In the genomic region with DNA sequence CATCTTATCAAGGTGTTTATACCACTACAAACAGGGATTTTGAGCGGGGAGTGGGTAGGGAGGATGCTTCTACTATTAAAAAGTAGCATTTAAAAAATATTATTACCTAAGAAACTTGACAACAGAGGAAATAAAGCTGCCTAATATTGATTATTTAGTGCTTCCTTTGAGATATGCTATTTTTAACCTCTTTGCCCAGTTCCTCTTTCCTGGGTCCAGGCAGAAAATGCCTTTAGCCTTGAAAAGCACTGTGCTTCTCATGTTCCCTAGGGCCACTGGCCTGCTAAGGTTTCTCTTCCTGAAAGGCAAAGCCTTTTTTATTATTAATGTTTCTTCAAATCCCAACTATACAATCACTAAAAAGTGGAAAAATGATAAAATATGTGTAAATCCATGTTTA, we compare ENCODE assay signal across 23 cellular contexts.
"Had no signal": no experiment of that assay in that cellular context is flagged by ENCODE, and none has a peak within 500 bp of the region (broad histone marks: within the 10 kb centered on the region; RNA-seq: fewer than 3 reads in every experiment).

No MANE protein-coding gene starts in this region.

- H3K36me3 Mint-ChIP-seq: memory B cell; mesothelial cell of epicardium; naive thymus-derived CD4-positive, alpha-beta T cell; stimulated activated effector memory CD8-positive, alpha-beta T cell treated with anti-CD3 and anti-CD28 coated beads, Interleukin-12 subunit alpha, Interleukin-12 subunit beta, amount 100 ng/mL, for 72 hours had no signal

- H3K9me3 ChIP-seq: esophagus squamous epithelium, gastroesophageal sphincter, left ventricle myocardium inferior, lower lobe of right lung, neutrophil, psoas muscle, right lobe of liver, tibial artery, upper lobe of left lung, uterus had no signal

- H3K27me3 Mint-ChIP-seq: memory B cell; naive thymus-derived CD4-positive, alpha-beta T cell; stimulated activated naive CD8-positive, alpha-beta T cell treated with anti-CD3 and anti-CD28 coated beads, Interleukin-15, Interleukin-2, amounts not matched to agents 100 ng/mL and 50 ng/mL, for 24 hours had no signal

- FAIRE-seq: kidney had no signal

- H3K4me1 ChIP-seq: esophagus squamous epithelium, gastroesophageal sphincter, left ventricle myocardium inferior, lower lobe of right lung, psoas muscle, right lobe of liver, tibial artery, upper lobe of left lung, uterus had no signal

- H3K79me2 ChIP-seq: hepatocyte had no signal

- H3K27me3 ChIP-seq: esophagus squamous epithelium, gastroesophageal sphincter, hepatocyte, neutrophil, right lobe of liver, tibial artery, upper lobe of left lung, uterus had no signal

- H3K36me3 ChIP-seq: esophagus squamous epithelium, gastroesophageal sphincter, left ventricle myocardium inferior, lower lobe of right lung, neutrophil, right lobe of liver, tibial artery, upper lobe of left lung, uterus had no signal

- H3K4me1 Mint-ChIP-seq: memory B cell; mesothelial cell of epicardium; naive thymus-derived CD4-positive, alpha-beta T cell; stimulated activated effector memory CD8-positive, alpha-beta T cell treated with anti-CD3 and anti-CD28 coated beads, Interleukin-12 subunit alpha, Interleukin-12 subunit beta, amount 100 ng/mL, for 72 hours had no signal

- H3K27ac Mint-ChIP-seq: memory B cell; mesothelial cell of epicardium; naive thymus-derived CD4-positive, alpha-beta T cell; stimulated activated effector memory CD8-positive, alpha-beta T cell treated with anti-CD3 and anti-CD28 coated beads, Interleukin-12 subunit alpha, Interleukin-12 subunit beta, amount 100 ng/mL, for 72 hours; stimulated activated naive CD8-positive, alpha-beta T cell treated with anti-CD3 and anti-CD28 coated beads, Interleukin-15, Interleukin-2, amounts not matched to agents 100 ng/mL and 50 ng/mL, for 24 hours had no signal

- H3K27ac ChIP-seq: esophagus squamous epithelium, gastroesophageal sphincter, hepatocyte, left ventricle myocardium inferior, lower lobe of right lung, neutrophil, psoas muscle, right lobe of liver, tibial artery, upper lobe of left lung, uterus had no signal

- DNase-seq: dermis blood vessel endothelial cell; esophagus squamous epithelium; foreskin fibroblast; kidney; left cardiac atrium; left ventricle myocardium inferior; lower lobe of right lung; naive thymus-derived CD4-positive, alpha-beta T cell; psoas muscle; retina; right lobe of liver; stimulated activated CD4-positive, alpha-beta T cell treated with anti-CD3 and anti-CD28 coated beads, Interleukin-4, amount 100 ng/mL, for 1 hour; stimulated activated CD8-positive, alpha-beta memory T cell treated with anti-CD3 and anti-CD28 coated beads, Interleukin-4, amount 100 ng/mL, for 48 hours; tibial artery; upper lobe of left lung; uterus had no signal

- ATAC-seq: gastroesophageal sphincter; left cardiac atrium; lower lobe of right lung; naive thymus-derived CD4-positive, alpha-beta T cell; psoas muscle; right lobe of liver; stimulated activated effector memory CD8-positive, alpha-beta T cell treated with anti-CD3 and anti-CD28 coated beads, Interleukin-12 subunit alpha, Interleukin-12 subunit beta, amount 100 ng/mL, for 72 hours had no signal

- H2AFZ ChIP-seq: hepatocyte had no signal

- H3K9me3 Mint-ChIP-seq: memory B cell; stimulated activated effector memory CD8-positive, alpha-beta T cell treated with anti-CD3 and anti-CD28 coated beads, Interleukin-12 subunit alpha, Interleukin-12 subunit beta, amount 100 ng/mL, for 72 hours; stimulated activated naive CD8-positive, alpha-beta T cell treated with anti-CD3 and anti-CD28 coated beads, Interleukin-15, Interleukin-2, amounts not matched to agents 100 ng/mL and 50 ng/mL, for 24 hours had no signal

- H3K4me2 ChIP-seq: hepatocyte had no signal

- H3K4me3 Mint-ChIP-seq: memory B cell; mesothelial cell of epicardium; naive thymus-derived CD4-positive, alpha-beta T cell; stimulated activated effector memory CD8-positive, alpha-beta T cell treated with anti-CD3 and anti-CD28 coated beads, Interleukin-12 subunit alpha, Interleukin-12 subunit beta, amount 100 ng/mL, for 72 hours; stimulated activated naive CD8-positive, alpha-beta T cell treated with anti-CD3 and anti-CD28 coated beads, Interleukin-15, Interleukin-2, amounts not matched to agents 100 ng/mL and 50 ng/mL, for 24 hours had no signal

- H3K4me3 ChIP-seq: esophagus squamous epithelium, gastroesophageal sphincter, hepatocyte, left ventricle myocardium inferior, lower lobe of right lung, psoas muscle, right lobe of liver, tibial artery, upper lobe of left lung, uterus had no signal
